ENCODE assay signal across 8 cellular contexts in the genomic region with DNA sequence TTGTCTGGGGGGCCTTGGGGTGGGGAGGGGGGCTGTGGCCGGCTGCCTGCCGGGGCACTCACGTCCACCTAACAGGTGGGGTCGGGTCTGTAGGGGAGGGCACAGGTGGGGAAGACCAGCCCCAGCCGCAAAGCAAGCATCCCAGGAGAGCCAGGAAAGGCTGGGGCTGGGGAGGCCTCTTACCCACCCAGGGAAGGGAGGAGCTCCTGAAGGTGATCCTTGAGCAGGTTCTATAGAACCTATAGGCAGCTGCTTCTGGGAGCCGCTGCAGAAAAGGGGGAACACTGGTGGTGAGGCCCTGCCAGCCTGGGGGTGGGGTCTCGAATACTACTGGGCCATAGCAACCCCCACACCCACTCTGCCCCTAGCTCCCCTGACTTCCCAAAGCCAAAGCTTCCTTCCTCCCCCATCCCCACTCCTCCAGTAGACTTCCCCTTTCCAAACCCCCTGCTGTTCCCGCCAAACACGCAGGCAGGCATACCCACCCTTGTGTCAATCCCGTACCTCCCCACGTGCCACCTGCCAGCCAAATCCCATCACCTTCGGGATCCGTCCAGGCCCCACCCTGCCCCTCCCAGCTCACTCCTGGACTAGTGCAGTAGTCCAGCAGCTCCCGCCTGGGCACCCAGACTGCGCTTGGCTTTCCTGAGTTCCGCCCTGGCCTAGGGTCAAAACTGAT. TPM values are rescaled to one million over a fixed set of nuclear protein-coding genes. Genes with fewer than 3 reads are reported as not detected.
DNase-seq lines count a peak whose midpoint lies in the region; ATAC-seq and TF ChIP-seq lines count a peak whose summit lies in the region.

No MANE protein-coding gene starts in this region.

- TF ChIP-seq CTCF in A673 (conservative IDR thresholded peaks at IDR 0.05; ENCODE audit: low read depth, low read length) (no peak), brain microvascular endothelial cell (IDR thresholded peaks at IDR 0.05; ENCODE audit: low read depth, low read length, missing control alignments) (no peak), GM10248 (IDR thresholded peaks at IDR 0.05; ENCODE audit: control extremely low read depth, extremely low read depth, low read depth, missing control alignments) (no peak)

- in situ Hi-C loops in KBM-7 (cut with MboI; ENCODE audit: low pct_unique_long_range_greater_than_20kb, low sequenced_read_pairs) (no loop called here), brain microvascular endothelial cell (cut with HindIII; ENCODE audit: low pct_ligation_motif_present, low sequenced_read_pairs) (no loop called here)

- H3K36me3 ChIP-seq in A673 (ENCODE audit: insufficient read depth, low read length, poor library complexity, severe bottlenecking) (peaks cover 4% of the 10 kb centered on the region), brain microvascular endothelial cell (replicated peaks) (peaks cover 3% of the 10 kb centered on the region), mucosa of rectum (ENCODE audit: control insufficient read depth in 2 of 2, insufficient read depth in 2 of 2, low read length in 2 of 2) (no peaks in the 10 kb centered on the region)

- H3K27me3 ChIP-seq in A673 (replicated peaks; ENCODE audit: insufficient read depth, low read depth, low read length, poor library complexity), result no peaks in the 10 kb centered on the region
- no peaks in the 10 kb centered on the region for H3K27me3 ChIP-seq in brain microvascular endothelial cell (replicated peaks)
- H3K27me3 ChIP-seq in mucosa of rectum (ENCODE audit: control insufficient read depth in 2 of 2, insufficient read depth in 2 of 2, low read length in 2 of 2), result no peaks in the 10 kb centered on the region

- H3K4me1 ChIP-seq in A673 (ENCODE audit: insufficient read depth, low read length, poor library complexity, severe bottlenecking), result peaks cover 81% of the 10 kb centered on the region
- H3K4me1 ChIP-seq in mucosa of rectum (ENCODE audit: control insufficient read depth in 2 of 2, insufficient read depth in 2 of 2, low read length in 2 of 2), result peaks cover 79 to 89% of the 10 kb centered on the region in 2 donors

- no peak for DNase-seq in A673 (ENCODE audit: low spot score)
- peak; percentile 87 for DNase-seq in KBM-7
- no peak for DNase-seq in brain microvascular endothelial cell
- DNase-seq in cerebellar cortex (ENCODE audit: low spot score), result no peak
- no peak for DNase-seq in stimulated activated CD4-positive, alpha-beta T cell treated with anti-CD3 and anti-CD28 coated beads, Interleukin-2, amount 100 ng/mL, for 48 hours
- DNase-seq in GM10248 (ENCODE audit: extremely low spot score), result no peak

- CTCF ChIA-PET in A673 (lab: Charles Lee) (interaction anchor here (0.6 kb wide), 1 partner anchor 62 kb away, joined by 9 read pairs; no protein-coding TSS in a partner anchor), GM10248 (lab: Yijun Ruan, JAX) (interaction anchor here (1.0 to 3.2 kb wide), 5 partner anchors 9 to 185 kb away, joined by 4 to 12 read pairs (median 9); partner anchors contain the start of gene REXO1)

- intact Hi-C loops in A673 (cut with micrococcal nuclease; ENCODE audit: unreplicated experiment), result loop anchor here (5.0 kb wide), 1 partner anchor 590 kb away; the partner anchor contains the start of gene CIRBP

- ATAC-seq in GM18858 (IDR thresholded peaks at IDR 0.05; ENCODE audit: unreplicated experiment), result no peak

- POLR2A ChIA-PET in A673 (lab: Charles Lee; ENCODE audit: low non-redundant PET), result no interaction called here
- POLR2A ChIA-PET in GM10248 (lab: Yijun Ruan, JAX), result interaction anchor here (0.6 to 0.7 kb wide), 2 partner anchors 589 to 596 kb away, joined by 3 to 5 read pairs; partner anchors contain the start of gene CIRBP

- H3K4me3 ChIP-seq in A673 (ENCODE audit: low read depth, low read length, poor library complexity, severe bottlenecking) (peak overlapping the region; percentile 43), brain microvascular endothelial cell (ENCODE audit: low read depth, low read length) (peak overlapping the region; percentile 52), mucosa of rectum (ENCODE audit: low read length in 2 of 2) (peak overlapping the region; percentile 60 to 67)

- H3K9me3 ChIP-seq in A673 (ENCODE audit: low read depth, low read length, poor library complexity, severe bottlenecking) (no peaks in the 10 kb centered on the region), mucosa of rectum (ENCODE audit: control insufficient read depth in 2 of 2, low read length in 2 of 2) (no peaks in the 10 kb centered on the region)

- BruUV-seq in A673 (replicated peaks; lab: Mats Ljungman, UMichigan), result no TSS peak

- H3K9ac ChIP-seq in mucosa of rectum (ENCODE audit: low read depth in 1 of 2, low read length in 2 of 2), result peak overlapping the region; percentile 63 to 77

- H3K27ac ChIP-seq in A673 (ENCODE audit: low read depth, low read length, poor library complexity, severe bottlenecking) (peak overlapping the region; percentile 80), brain microvascular endothelial cell (peak overlapping the region; percentile 31), mucosa of rectum (ENCODE audit: low read depth in 2 of 2, low read length in 2 of 2) (peak overlapping the region; percentile 98 to 99)

RNA-seq across cellular contexts. Expression of gene KLF16, which starts 5.6 kb away (rescaled TPM):
- 46.8 and 49.1 TPM in 2 replicates for total RNA-seq in A673 (2021)

RNA-seq across cellular contexts. Expression of gene REXO1, which starts 9.5 kb away (rescaled TPM):
- 50.6 and 53.0 TPM in 2 replicates for total RNA-seq in A673 (2021)

RNA-seq across cellular contexts. Expression of gene ABHD17A, which starts 27.5 kb away (rescaled TPM):
- total RNA-seq in A673 (2021), result 56.9 and 60.0 TPM in 2 replicates

RNA-seq across cellular contexts. Expression of gene ATP8B3, which starts 45.7 kb away (rescaled TPM):
- 8.7 and 10.7 TPM in 2 replicates for total RNA-seq in A673 (2021)

RNA-seq across cellular contexts. Expression of gene ADAT3, which starts 47.4 kb away (rescaled TPM):
- total RNA-seq in A673 (2021), result 14.1 and 18.0 TPM in 2 replicates

Comparison
In these comparisons a context has a peak if more than half of its experiments do, and no peak if none do; other contexts are left out.
1. H3K27ac ChIP-seq: peak in every context shown above with its lines; median percentile 98 in mucosa of rectum; 80 in A673; 31 in brain microvascular endothelial cell.